14 cellular contexts compared by ENCODE assay signal in genomic region chr16:1377406-1378010, GRCh38.
DNase-seq lines count a peak whose midpoint lies in the region; ATAC-seq and TF ChIP-seq lines count a peak whose summit lies in the region.
"Had no signal": no experiment of that assay in that cellular context is flagged by ENCODE, and none has a peak within 500 bp of the region (broad histone marks: within the 10 kb centered on the region; RNA-seq: fewer than 3 reads in every experiment).

No MANE protein-coding gene starts in this region.

- H3K27ac Mint-ChIP-seq in activated naive CD8-positive, alpha-beta T cell treated with anti-CD3 and anti-CD28 coated beads, Interleukin-2, amount 50 U/mL, for 24 hours = no peak overlapping the region
- no peak overlapping the region for H3K27ac Mint-ChIP-seq in nephron progenitor cell

- no peak overlapping the region for H3K4me3 ChIP-seq in HEK293 (ENCODE audit: low read depth, low read length)

- POLR2A ChIA-PET in HEK293 (lab: Yijun Ruan, JAX) = no interaction called here

- TF ChIP-seq CTCF in HEK293 (tag by site-specific recombination; IDR thresholded peaks at IDR 0.05) (no peak), nephron progenitor cell (IDR thresholded peaks at IDR 0.05) (no peak)

- no peak for ATAC-seq in activated naive CD8-positive, alpha-beta T cell treated with anti-CD3 and anti-CD28 coated beads, Interleukin-2, amount 50 U/mL, for 24 hours
- ATAC-seq in GM19452 (IDR thresholded peaks at IDR 0.05; ENCODE audit: unreplicated experiment) (no peak), HG03442 (IDR thresholded peaks at IDR 0.05; ENCODE audit: unreplicated experiment) (no peak)
- ATAC-seq: foreskin keratinocyte had no signal

- DNase-seq in C1 segment of cervical spinal cord (lab: John Stamatoyannopoulos, UW) (peak in 9 of 14 donors; percentile 12 to 86 (median 64)), nephron progenitor cell (no peak), NCI-H510A (lab: John Stamatoyannopoulos, UW) (no peak), NCI-H524 treated with DMSO at 0.1 percent for 48 hours (lab: John Stamatoyannopoulos, UW) (no peak)
- DNase-seq in activated naive CD8-positive, alpha-beta T cell treated with anti-CD3 and anti-CD28 coated beads, Interleukin-2, amount 50 U/mL, for 24 hours = no peak
- DNase-seq: activated gamma-delta T cell treated with Interleukin-2 at 50 U/mL for 16 hours, cortex of kidney, DMS153, foreskin keratinocyte, NCI-H2081 treated with DMSO at 0.1 percent for 48 hours had no signal

- H3K27ac ChIP-seq in HEK293 (ENCODE audit: extremely low read depth, low read depth, low read length) = no peak overlapping the region
- H3K27ac ChIP-seq: foreskin keratinocyte had no signal

- H3K9me3 Mint-ChIP-seq in activated naive CD8-positive, alpha-beta T cell treated with anti-CD3 and anti-CD28 coated beads, Interleukin-2, amount 50 U/mL, for 24 hours = no peaks in the 10 kb centered on the region
- H3K9me3 Mint-ChIP-seq in nephron progenitor cell = no peaks in the 10 kb centered on the region
- H3K9me3 Mint-ChIP-seq: IgD-negative memory B cell had no signal

- H3K4me3 Mint-ChIP-seq in activated naive CD8-positive, alpha-beta T cell treated with anti-CD3 and anti-CD28 coated beads, Interleukin-2, amount 50 U/mL, for 24 hours = peak overlapping the region; percentile 89
- H3K4me3 Mint-ChIP-seq in nephron progenitor cell = peak overlapping the region; percentile 78

- no peaks in the 10 kb centered on the region for H3K9me3 ChIP-seq in HEK293 (ENCODE audit: control insufficient read depth, insufficient read depth, low read depth, low read length)

- CTCF ChIA-PET in HEK293 (lab: Yijun Ruan, JAX) = interaction anchor here (0.5 to 3.4 kb wide), 2 partner anchors 14 to 15 kb away, joined by 7 to 30 read pairs; no protein-coding TSS in a partner anchor

- H3K36me3 Mint-ChIP-seq in activated naive CD8-positive, alpha-beta T cell treated with anti-CD3 and anti-CD28 coated beads, Interleukin-2, amount 50 U/mL, for 24 hours (ENCODE audit: low read depth) = peaks cover 3% of the 10 kb centered on the region
- no peaks in the 10 kb centered on the region for H3K36me3 Mint-ChIP-seq in nephron progenitor cell (ENCODE audit: low read depth)

- H3K4me1 Mint-ChIP-seq in activated naive CD8-positive, alpha-beta T cell treated with anti-CD3 and anti-CD28 coated beads, Interleukin-2, amount 50 U/mL, for 24 hours = peaks cover 13% of the 10 kb centered on the region
- H3K4me1 Mint-ChIP-seq in nephron progenitor cell = peaks cover 18% of the 10 kb centered on the region

- 0 out of 2 replicates have a peak, but pooled peaks cover 3% of the 10 kb centered on the region for H3K4me1 ChIP-seq in HEK293 (ENCODE audit: control insufficient read depth, insufficient read depth, low read length)
- H3K4me1 ChIP-seq: foreskin keratinocyte had no signal

- H3K27me3 Mint-ChIP-seq in activated naive CD8-positive, alpha-beta T cell treated with anti-CD3 and anti-CD28 coated beads, Interleukin-2, amount 50 U/mL, for 24 hours = no peaks in the 10 kb centered on the region
- H3K27me3 Mint-ChIP-seq in nephron progenitor cell (ENCODE audit: low read depth, poor library complexity) = peaks cover 20% of the 10 kb centered on the region
- H3K27me3 Mint-ChIP-seq: IgD-negative memory B cell had no signal

- H3K36me3 ChIP-seq in HEK293 (ENCODE audit: control insufficient read depth in 2 of 2, insufficient read depth in 1 of 2, low read length in 2 of 2) = peaks cover 0 to 24% of the 10 kb centered on the region in 2 experiments; a peak in 1 of 3 replicates

TF ChIP-seq in HEK293, 187 proteins besides CTCF, POLR2A, EP300 and RAD21:
- TF ChIP-seq, protein P1, sequence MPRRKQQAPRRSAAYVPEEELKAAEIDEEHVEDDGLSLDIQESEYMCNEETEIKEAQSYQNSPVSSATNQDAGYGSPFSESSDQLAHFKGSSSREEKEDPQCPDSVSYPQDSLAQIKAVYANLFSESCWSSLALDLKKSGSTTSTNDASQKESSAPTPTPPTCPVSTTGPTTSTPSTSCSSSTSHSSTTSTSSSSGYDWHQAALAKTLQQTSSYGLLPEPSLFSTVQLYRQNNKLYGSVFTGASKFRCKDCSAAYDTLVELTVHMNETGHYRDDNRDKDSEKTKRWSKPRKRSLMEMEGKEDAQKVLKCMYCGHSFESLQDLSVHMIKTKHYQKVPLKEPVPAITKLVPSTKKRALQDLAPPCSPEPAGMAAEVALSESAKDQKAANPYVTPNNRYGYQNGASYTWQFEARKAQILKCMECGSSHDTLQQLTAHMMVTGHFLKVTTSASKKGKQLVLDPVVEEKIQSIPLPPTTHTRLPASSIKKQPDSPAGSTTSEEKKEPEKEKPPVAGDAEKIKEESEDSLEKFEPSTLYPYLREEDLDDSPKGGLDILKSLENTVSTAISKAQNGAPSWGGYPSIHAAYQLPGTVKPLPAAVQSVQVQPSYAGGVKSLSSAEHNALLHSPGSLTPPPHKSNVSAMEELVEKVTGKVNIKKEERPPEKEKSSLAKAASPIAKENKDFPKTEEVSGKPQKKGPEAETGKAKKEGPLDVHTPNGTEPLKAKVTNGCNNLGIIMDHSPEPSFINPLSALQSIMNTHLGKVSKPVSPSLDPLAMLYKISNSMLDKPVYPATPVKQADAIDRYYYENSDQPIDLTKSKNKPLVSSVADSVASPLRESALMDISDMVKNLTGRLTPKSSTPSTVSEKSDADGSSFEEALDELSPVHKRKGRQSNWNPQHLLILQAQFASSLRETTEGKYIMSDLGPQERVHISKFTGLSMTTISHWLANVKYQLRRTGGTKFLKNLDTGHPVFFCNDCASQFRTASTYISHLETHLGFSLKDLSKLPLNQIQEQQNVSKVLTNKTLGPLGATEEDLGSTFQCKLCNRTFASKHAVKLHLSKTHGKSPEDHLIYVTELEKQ (tag by site-specific recombination; IDR thresholded peaks at IDR 0.05; ENCODE audit: borderline replicate concordance) = no peak
- TF ChIP-seq, protein P2, sequence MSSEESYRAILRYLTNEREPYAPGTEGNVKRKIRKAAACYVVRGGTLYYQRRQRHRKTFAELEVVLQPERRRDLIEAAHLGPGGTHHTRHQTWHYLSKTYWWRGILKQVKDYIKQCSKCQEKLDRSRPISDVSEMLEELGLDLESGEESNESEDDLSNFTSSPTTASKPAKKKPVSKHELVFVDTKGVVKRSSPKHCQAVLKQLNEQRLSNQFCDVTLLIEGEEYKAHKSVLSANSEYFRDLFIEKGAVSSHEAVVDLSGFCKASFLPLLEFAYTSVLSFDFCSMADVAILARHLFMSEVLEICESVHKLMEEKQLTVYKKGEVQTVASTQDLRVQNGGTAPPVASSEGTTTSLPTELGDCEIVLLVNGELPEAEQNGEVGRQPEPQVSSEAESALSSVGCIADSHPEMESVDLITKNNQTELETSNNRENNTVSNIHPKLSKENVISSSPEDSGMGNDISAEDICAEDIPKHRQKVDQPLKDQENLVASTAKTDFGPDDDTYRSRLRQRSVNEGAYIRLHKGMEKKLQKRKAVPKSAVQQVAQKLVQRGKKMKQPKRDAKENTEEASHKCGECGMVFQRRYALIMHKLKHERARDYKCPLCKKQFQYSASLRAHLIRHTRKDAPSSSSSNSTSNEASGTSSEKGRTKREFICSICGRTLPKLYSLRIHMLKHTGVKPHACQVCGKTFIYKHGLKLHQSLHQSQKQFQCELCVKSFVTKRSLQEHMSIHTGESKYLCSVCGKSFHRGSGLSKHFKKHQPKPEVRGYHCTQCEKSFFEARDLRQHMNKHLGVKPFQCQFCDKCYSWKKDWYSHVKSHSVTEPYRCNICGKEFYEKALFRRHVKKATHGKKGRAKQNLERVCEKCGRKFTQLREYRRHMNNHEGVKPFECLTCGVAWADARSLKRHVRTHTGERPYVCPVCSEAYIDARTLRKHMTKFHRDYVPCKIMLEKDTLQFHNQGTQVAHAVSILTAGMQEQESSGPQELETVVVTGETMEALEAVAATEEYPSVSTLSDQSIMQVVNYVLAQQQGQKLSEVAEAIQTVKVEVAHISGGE (tag by site-specific recombination; conservative IDR thresholded peaks at IDR 0.05; ENCODE audit: low read depth) = no peak
- 0 out of 2 replicates have a peak, but pooled peaks have one; percentile 13 for TF ChIP-seq ZNF600 (tag by site-specific recombination; IDR thresholded peaks at IDR 0.05)
- peak; percentile 27; the same call in 1 of the 2 replicates for TF ChIP-seq ZIC2 (tag by site-specific recombination; IDR thresholded peaks at IDR 0.05)

Comparison
In these comparisons a context has a peak if more than half of its experiments do, and no peak if none do; other contexts are left out.
1. DNase-seq: peak in C1 segment of cervical spinal cord (9 of 14); none in activated naive CD8-positive, alpha-beta T cell treated with anti-CD3 and anti-CD28 coated beads, Interleukin-2, amount 50 U/mL, for 24 hours (single experiment), nephron progenitor cell (single experiment), NCI-H510A (single experiment) and NCI-H524 treated with DMSO at 0.1 percent for 48 hours (single experiment).